In genomic region chr1:3747522-3747848, GRCh38 we compare ENCODE assay signal across 8 cellular contexts. TPM values are rescaled to one million over a fixed set of nuclear protein-coding genes. Genes with fewer than 3 reads are reported as not detected.
A peak's percentile ranks its signal among the peaks of the same experiment; 100 is the strongest.
DNase-seq lines count a peak whose midpoint lies in the region; ATAC-seq, FAIRE-seq and TF ChIP-seq lines count a peak whose summit lies in the region.

No MANE protein-coding gene starts in this region.

- H3K4me1 Mint-ChIP-seq in CD14-positive monocyte: peaks cover 37% of the 10 kb centered on the region

- POLR2A ChIA-PET in endothelial cell of umbilical vein (lab: Charles Lee): no interaction called here

- peaks cover 0 to 19% (median 2%) of the 10 kb centered on the region in 4 donors for H3K4me1 ChIP-seq in Peyer's patch
- peaks cover 11% of the 10 kb centered on the region for H3K4me1 ChIP-seq in endothelial cell of umbilical vein (ENCODE audit: control insufficient read depth, extremely low read depth, insufficient read depth, low read length)
- H3K4me1 ChIP-seq in ovary (ENCODE audit: insufficient read depth): peaks cover 14% of the 10 kb centered on the region

- peaks cover under 1 to 6% of the 10 kb centered on the region in 2 donors for H3K36me3 Mint-ChIP-seq in CD14-positive monocyte

- ATAC-seq in GM18873 (IDR thresholded peaks at IDR 0.05; ENCODE audit: low FRiP score, unreplicated experiment) (no peak), GM21576 (IDR thresholded peaks at IDR 0.05; ENCODE audit: unreplicated experiment) (no peak)

- no peaks in the 10 kb centered on the region for H3K9me1 ChIP-seq in endothelial cell of umbilical vein (replicated peaks; ENCODE audit: control insufficient read depth, extremely low read depth, insufficient read depth, low read length)

- H3K4me2 ChIP-seq in endothelial cell of umbilical vein (ENCODE audit: insufficient read depth, low read length): peak overlapping the region; percentile 86

- H3K9me3 ChIP-seq in Peyer's patch (no peaks in the 10 kb centered on the region), endothelial cell of umbilical vein (replicated peaks; ENCODE audit: control insufficient read depth, insufficient read depth, low read length) (no peaks in the 10 kb centered on the region), ovary (no peaks in the 10 kb centered on the region)

- FAIRE-seq in endothelial cell of umbilical vein (lab: Jason Lieb, UNC): no peak
- FAIRE-seq in RCC 7860 (lab: Jason Lieb, UNC): no peak

- TF ChIP-seq EP300 in ovary (IDR thresholded peaks at IDR 0.05): no peak

- H3K9me3 Mint-ChIP-seq in CD14-positive monocyte: peaks cover 0 to 3% (median 0%) of the 10 kb centered on the region in 7 donors

- H3K4me3 Mint-ChIP-seq in CD14-positive monocyte: peak overlapping the region; percentile 78 to 85

- H3K36me3 ChIP-seq in Peyer's patch (no peaks in the 10 kb centered on the region), endothelial cell of umbilical vein (ENCODE audit: control insufficient read depth in 2 of 2, extremely low read depth in 1 of 2, insufficient read depth in 2 of 2, low read length in 2 of 2) (peaks cover 0 to 4% of the 10 kb centered on the region in 2 experiments), ovary (no peaks in the 10 kb centered on the region)

- H3K27ac ChIP-seq in Peyer's patch (peak overlapping the region in 3 of 4 donors; percentile 62 to 81 (median 64)), endothelial cell of umbilical vein (ENCODE audit: insufficient read depth, low read depth, low read length) (no peak overlapping the region), ovary (peak overlapping the region in 1 of 2 donors; percentile 62)

- no TSS peak for BruUV-seq in endothelial cell of umbilical vein (replicated peaks; lab: Mats Ljungman, UMichigan)

- TF ChIP-seq POLR2A in Peyer's patch (IDR thresholded peaks at IDR 0.05) (no peak), endothelial cell of umbilical vein (IDR thresholded peaks at IDR 0.05; ENCODE audit: low read depth, low read length) (no peak), ovary (IDR thresholded peaks at IDR 0.05) (no peak)

- H3K9ac ChIP-seq in endothelial cell of umbilical vein (replicated peaks; ENCODE audit: extremely low read depth, insufficient read depth, low read length): peak overlapping the region; percentile 26

- TF ChIP-seq CTCF in CD14-positive monocyte (IDR thresholded peaks at IDR 0.05): no peak
- no peak for TF ChIP-seq CTCF in Peyer's patch (IDR thresholded peaks at IDR 0.05)
- TF ChIP-seq CTCF in endothelial cell of umbilical vein (IDR thresholded peaks at IDR 0.05; ENCODE audit: extremely low read depth in 1 of 2, insufficient read depth in 1 of 2, low read depth in 1 of 2, low read length in 2 of 2): no peak
- no peak for TF ChIP-seq CTCF in ovary (IDR thresholded peaks at IDR 0.05)

- DNase-seq in CD14-positive monocyte (ENCODE audit: low spot score): no peak
- DNase-seq in Peyer's patch: no peak
- DNase-seq in endothelial cell of umbilical vein (ENCODE audit: low read depth, low spot score): no peak
- no peak for DNase-seq in ovary
- DNase-seq in amygdala (lab: John Stamatoyannopoulos, UW): no peak
- DNase-seq in RCC 7860 (ENCODE audit: low spot score): no peak

- no peaks in the 10 kb centered on the region for H4K20me1 ChIP-seq in endothelial cell of umbilical vein (replicated peaks; ENCODE audit: control insufficient read depth, extremely low read depth, insufficient read depth, low read length)

- peaks cover 5% of the 10 kb centered on the region for H3K79me2 ChIP-seq in endothelial cell of umbilical vein (ENCODE audit: control insufficient read depth, insufficient read depth, low read length)

- WGBS in ovary, 3 donors: 27 to 38% (median 32%) methylated on average over 6 of the region's 6 CpGs

- peaks cover 2 to 7% (median 7%) of the 10 kb centered on the region in 3 donors for H3K27me3 Mint-ChIP-seq in CD14-positive monocyte (ENCODE audit: low read depth in 3 of 3)

- intact Hi-C loops in CD14-positive monocyte (cut with micrococcal nuclease): no loop called here
- intact Hi-C loops in endothelial cell of umbilical vein (cut with micrococcal nuclease): loop anchor here (1.0 to 2.0 kb wide), 2 partner anchors 25 to 49 kb away; partner anchors contain the start of genes LRRC47 and SMIM1
- intact Hi-C loops in ovary (cut with DNase I): no loop called here

- CTCF ChIA-PET in endothelial cell of umbilical vein (lab: Charles Lee): no interaction called here

- no peak overlapping the region for H3K27ac Mint-ChIP-seq in CD14-positive monocyte

- H2AFZ ChIP-seq in endothelial cell of umbilical vein (ENCODE audit: low read depth, low read length): peak overlapping the region; percentile 79

- dilution Hi-C loops in endothelial cell of umbilical vein (cut with MboI; ENCODE audit: extremely low pct_ligation_motif_present, low sequenced_read_pairs): no loop called here

- H3K27me3 ChIP-seq in Peyer's patch: no peaks in the 10 kb centered on the region
- peaks cover 0 to 7% of the 10 kb centered on the region in 2 experiments for H3K27me3 ChIP-seq in endothelial cell of umbilical vein (ENCODE audit: control insufficient read depth in 2 of 2, insufficient read depth in 2 of 2, low read length in 2 of 2)
- no peaks in the 10 kb centered on the region for H3K27me3 ChIP-seq in ovary

- H3K4me3 ChIP-seq in Peyer's patch (peak overlapping the region; percentile 50 to 88 (median 72)), endothelial cell of umbilical vein (replicated peaks in 1 of 3; ENCODE audit: insufficient read depth in 1 of 3, low read depth in 1 of 3, low read length in 3 of 3) (peak overlapping the region; percentile 67 to 79 (median 74)), ovary (peak overlapping the region; percentile 78)

TF ChIP-seq in endothelial cell of umbilical vein, 7 proteins besides CTCF, POLR2A, EP300 and RAD21:
- TF ChIP-seq MYC (IDR thresholded peaks at IDR 0.05; ENCODE audit: low read depth, low read length) (no peak), EZH2 (IDR thresholded peaks at IDR 0.05; ENCODE audit: borderline replicate concordance, low read depth, low read length, severe bottlenecking) (no peak), GATA2 (IDR thresholded peaks at IDR 0.05; ENCODE audit: insufficient read depth, insufficient read length, low read depth, low read length) (no peak)

RNA-seq across cellular contexts. Expression of gene CCDC27, which starts 4.8 kb away (rescaled TPM):
- not detected for polyA plus RNA-seq in CD14-positive monocyte
- not detected for total RNA-seq in Peyer's patch
- total RNA-seq in endothelial cell of umbilical vein: not detected in 2 replicates
- not detected in 2 replicates for polyA plus RNA-seq in endothelial cell of umbilical vein
- polyA plus RNA-seq in endothelial cell of umbilical vein (2011; cell fraction: cytosol; rRNA removed): not detected in 2 replicates
- polyA plus RNA-seq in endothelial cell of umbilical vein (2011; cell fraction: nucleus; rRNA removed): not detected in 2 replicates
- polyA plus RNA-seq in endothelial cell of umbilical vein (2012): not detected in 2 replicates
- polyA minus RNA-seq in endothelial cell of umbilical vein: not detected in 2 replicates
- not detected for polyA minus RNA-seq in endothelial cell of umbilical vein (2011; cell fraction: cytosol; rRNA and poly(A)+ RNA removed)
- polyA minus RNA-seq in endothelial cell of umbilical vein (2011; cell fraction: nucleus; rRNA and poly(A)+ RNA removed): not detected in 2 replicates
- total RNA-seq in ovary: not detected
- under 1 TPM in 1 of 2 donors, not detected in 1; 0.05 TPM for polyA plus RNA-seq in ovary

RNA-seq across cellular contexts. Expression of gene SMIM1, which starts 25.1 kb away (rescaled TPM):
- 1 to 10 TPM; 1.1 to 1.4 TPM for polyA plus RNA-seq in CD14-positive monocyte
- not detected for total RNA-seq in Peyer's patch
- total RNA-seq in endothelial cell of umbilical vein: 1.2 and 2.9 TPM in 2 replicates
- polyA plus RNA-seq in endothelial cell of umbilical vein: 1.4 and 5.1 TPM in 2 replicates
- 0.80 and 2.6 TPM in 2 replicates for polyA plus RNA-seq in endothelial cell of umbilical vein (2011; cell fraction: cytosol; rRNA removed)
- not detected in 2 replicates for polyA plus RNA-seq in endothelial cell of umbilical vein (2011; cell fraction: nucleus; rRNA removed)
- polyA plus RNA-seq in endothelial cell of umbilical vein (2012): 0.56 and 1.1 TPM in 2 replicates
- 1.2 and 2.3 TPM in 2 replicates for polyA minus RNA-seq in endothelial cell of umbilical vein
- polyA minus RNA-seq in endothelial cell of umbilical vein (2011; cell fraction: cytosol; rRNA and poly(A)+ RNA removed): not detected
- polyA minus RNA-seq in endothelial cell of umbilical vein (2011; cell fraction: nucleus; rRNA and poly(A)+ RNA removed): 1.9 TPM in 1 of 2 replicates, not detected in the other
- 10 to 100 TPM in 6 of 7 donors, 1 to 10 TPM in 1; 7.1 to 22.1 (median 21.4) TPM for total RNA-seq in ovary
- 10 to 100 TPM in 1 of 2 donors, not detected in 1; 10.7 TPM for polyA plus RNA-seq in ovary

RNA-seq across cellular contexts. Expression of gene LRRC47, which starts 48.8 kb away (rescaled TPM):
- polyA plus RNA-seq in CD14-positive monocyte: 10 to 100 TPM; 18.0 to 24.8 TPM
- 10 to 100 TPM; 31.3 to 99.0 (median 40.8) TPM for total RNA-seq in Peyer's patch
- total RNA-seq in endothelial cell of umbilical vein: 41.2 and 42.5 TPM in 2 replicates
- 22.1 and 23.7 TPM in 2 replicates for polyA plus RNA-seq in endothelial cell of umbilical vein
- 17.2 and 20.3 TPM in 2 replicates for polyA plus RNA-seq in endothelial cell of umbilical vein (2011; cell fraction: cytosol; rRNA removed)
- polyA plus RNA-seq in endothelial cell of umbilical vein (2011; cell fraction: nucleus; rRNA removed): 39.0 and 46.8 TPM in 2 replicates
- 27.9 and 28.4 TPM in 2 replicates for polyA plus RNA-seq in endothelial cell of umbilical vein (2012)
- 10.1 and 13.6 TPM in 2 replicates for polyA minus RNA-seq in endothelial cell of umbilical vein
- 14.7 TPM for polyA minus RNA-seq in endothelial cell of umbilical vein (2011; cell fraction: cytosol; rRNA and poly(A)+ RNA removed)
- polyA minus RNA-seq in endothelial cell of umbilical vein (2011; cell fraction: nucleus; rRNA and poly(A)+ RNA removed): 8.2 and 10.5 TPM in 2 replicates
- 10 to 100 TPM; 26.7 to 60.7 (median 47.6) TPM for total RNA-seq in ovary
- polyA plus RNA-seq in ovary: 10 to 100 TPM; 28.0 to 50.6 TPM
